Comparison of ENCODE assay signal across 30 cellular contexts in genomic region chr12:106900554-106900953, GRCh38.
"Had no signal": no experiment of that assay in that cellular context is flagged by ENCODE, and none has a peak within 500 bp of the region (broad histone marks: within the 10 kb centered on the region; RNA-seq: fewer than 3 reads in every experiment).

No MANE protein-coding gene starts in this region.

- H3K27ac ChIP-seq: adrenal gland, body of pancreas, esophagus squamous epithelium, gastroesophageal sphincter, heart right ventricle, hepatocyte had no signal

- H3K27ac Mint-ChIP-seq: activated CD4-positive, alpha-beta memory T cell treated with anti-CD3 and anti-CD28 coated beads, Interleukin-2, amount 10 ng/mL, durations not matched to agents 7 days and 5 days; activated CD4-positive, alpha-beta T cell treated with anti-CD3 and anti-CD28 coated beads, Interleukin-2, amount 10 ng/mL, durations not matched to agents 7 days and 5 days; activated naive CD4-positive, alpha-beta T cell treated with anti-CD3 and anti-CD28 coated beads for 36 hours; activated naive CD4-positive, alpha-beta T cell treated with anti-CD3 and anti-CD28 coated beads, Interleukin-2, amount 50 U/mL, for 24 hours; activated naive CD8-positive, alpha-beta T cell treated with anti-CD3 and anti-CD28 coated beads for 36 hours; activated naive CD8-positive, alpha-beta T cell treated with anti-CD3 and anti-CD28 coated beads, Interleukin-2, amount 50 U/mL, for 24 hours; activated T-helper 2 cell treated with anti-CD3 and anti-CD28 coated beads, Interferon-gamma antibody, Interleukin-2, Interleukin-4, amounts not matched to agents 10 μg/mL and 5 μg/mL and 100 μg/mL, durations not matched to agents 14 hours and 24 hours and 36 hours had no signal

- DNase-seq: activated CD4-positive, alpha-beta memory T cell treated with anti-CD3 and anti-CD28 coated beads, Interleukin-2, amount 10 ng/mL, durations not matched to agents 7 days and 5 days; activated CD4-positive, alpha-beta T cell treated with anti-CD3 and anti-CD28 coated beads for 4 hours; activated CD4-positive, alpha-beta T cell treated with anti-CD3 and anti-CD28 coated beads, Interleukin-2, amount 10 ng/mL, durations not matched to agents 7 days and 5 days; activated CD4-positive, alpha-beta T cell treated with anti-CD3 and anti-CD28 coated beads, Interleukin-2, amount 50 U/mL, for 4 hours; activated CD4-positive, CD25-positive, alpha-beta regulatory T cell; activated CD4-positive, CD25-positive, alpha-beta regulatory T cell treated with anti-CD3 and anti-CD28 coated beads, Interleukin-2, amount 50 U/mL, for 72 hours; activated CD8-positive, alpha-beta memory T cell treated with anti-CD3 and anti-CD28 coated beads, Interleukin-2, amount 50 U/mL, for 48 hours; activated effector memory CD4-positive, alpha-beta T cell treated with anti-CD3 and anti-CD28 coated beads, Interleukin-2, amount 50 U/mL, for 16 hours; activated naive CD4-positive, alpha-beta T cell treated with anti-CD3 and anti-CD28 coated beads for 36 hours; activated naive CD8-positive, alpha-beta T cell treated with anti-CD3 and anti-CD28 coated beads for 36 hours; activated naive CD8-positive, alpha-beta T cell treated with anti-CD3 and anti-CD28 coated beads, Interleukin-2, amount 50 U/mL, for 24 hours; activated T-cell treated with anti-CD3 and anti-CD28 coated beads for 4 hours; activated T-cell treated with anti-CD3 and anti-CD28 coated beads, Interleukin-2, amount 50 U/mL, for 4 hours; adrenal gland; amygdala; aorta; body of pancreas; caudate nucleus; cortex of kidney; dermis blood vessel endothelial cell; effector CD8-positive, alpha-beta T cell; erythroblast; esophagus squamous epithelium; foreskin melanocyte; heart right ventricle; T-helper 2 cell had no signal

- H3K4me3 ChIP-seq: adrenal gland, body of pancreas, esophagus squamous epithelium, gastroesophageal sphincter, heart right ventricle, hepatocyte had no signal

- H3K4me3 Mint-ChIP-seq: activated CD4-positive, alpha-beta memory T cell treated with anti-CD3 and anti-CD28 coated beads, Interleukin-2, amount 10 ng/mL, durations not matched to agents 7 days and 5 days; activated CD4-positive, alpha-beta T cell treated with anti-CD3 and anti-CD28 coated beads, Interleukin-2, amount 10 ng/mL, durations not matched to agents 7 days and 5 days; activated naive CD4-positive, alpha-beta T cell treated with anti-CD3 and anti-CD28 coated beads for 36 hours; activated naive CD4-positive, alpha-beta T cell treated with anti-CD3 and anti-CD28 coated beads, Interleukin-2, amount 50 U/mL, for 24 hours; activated naive CD8-positive, alpha-beta T cell treated with anti-CD3 and anti-CD28 coated beads for 36 hours; activated naive CD8-positive, alpha-beta T cell treated with anti-CD3 and anti-CD28 coated beads, Interleukin-2, amount 50 U/mL, for 24 hours; activated T-cell treated with anti-CD3 and anti-CD28 coated beads, Interleukin-2, amount 50 U/mL, for 4 hours had no signal

- H3K4me1 ChIP-seq: adrenal gland had no signal

- H3K27me3 ChIP-seq: body of pancreas, hepatocyte had no signal

- H3K4me2 ChIP-seq: hepatocyte had no signal

- H3K79me2 ChIP-seq: hepatocyte had no signal

- H3K36me3 Mint-ChIP-seq: activated naive CD4-positive, alpha-beta T cell treated with anti-CD3 and anti-CD28 coated beads, Interleukin-2, amount 50 U/mL, for 24 hours; activated naive CD8-positive, alpha-beta T cell treated with anti-CD3 and anti-CD28 coated beads for 36 hours had no signal

- H3K36me3 ChIP-seq: adrenal gland, esophagus squamous epithelium, gastroesophageal sphincter, heart right ventricle had no signal

- H3K9me3 ChIP-seq: adrenal gland, body of pancreas, esophagus squamous epithelium, gastroesophageal sphincter, heart right ventricle had no signal

- ATAC-seq: activated naive CD8-positive, alpha-beta T cell treated with anti-CD3 and anti-CD28 coated beads, Interleukin-2, amount 50 U/mL, for 24 hours; activated T-cell treated with anti-CD3 and anti-CD28 coated beads, Interleukin-2, amount 50 U/mL, for 4 hours; body of pancreas; gastroesophageal sphincter; heart right ventricle had no signal

- H3K9me3 Mint-ChIP-seq: activated naive CD4-positive, alpha-beta T cell treated with anti-CD3 and anti-CD28 coated beads for 36 hours; activated naive CD8-positive, alpha-beta T cell treated with anti-CD3 and anti-CD28 coated beads for 36 hours; activated naive CD8-positive, alpha-beta T cell treated with anti-CD3 and anti-CD28 coated beads, Interleukin-2, amount 50 U/mL, for 24 hours; activated T-helper 2 cell treated with anti-CD3 and anti-CD28 coated beads, Interferon-gamma antibody, Interleukin-2, Interleukin-4, amounts not matched to agents 10 μg/mL and 5 μg/mL and 100 μg/mL, durations not matched to agents 14 hours and 24 hours and 36 hours had no signal

- H2AFZ ChIP-seq: hepatocyte had no signal
